In genomic region chr6:139230421-139230840, GRCh38 we compare ENCODE assay signal across 11 cellular contexts.
DNase-seq lines count a peak whose midpoint lies in the region; ATAC-seq, FAIRE-seq and TF ChIP-seq lines count a peak whose summit lies in the region.
"Had no signal": no experiment of that assay in that cellular context is flagged by ENCODE, and none has a peak within 500 bp of the region (broad histone marks: within the 10 kb centered on the region; RNA-seq: fewer than 3 reads in every experiment).

No MANE protein-coding gene starts in this region.

- peak overlapping the region; percentile 93 for H3K27ac ChIP-seq in Karpas-422 (ENCODE audit: low read length)
- H3K27ac ChIP-seq: body of pancreas, neutrophil, upper lobe of left lung had no signal

- CTCF ChIA-PET in HEK293T (lab: Yijun Ruan, JAX) = interaction anchor here (0.8 to 1.3 kb wide), 4 partner anchors 11 to 134 kb away, joined by 4 to 8 read pairs (median 4); no protein-coding TSS in a partner anchor

- WGBS in lower leg skin, 2 donors = 34 to 44% methylated on average over 3 of the region's 3 CpGs

- peak overlapping the region; percentile 51 for H2AFZ ChIP-seq in Karpas-422 (ENCODE audit: low read length)

- FAIRE-seq in frontal cortex (lab: Jason Lieb, UNC) = no peak

- POLR2A ChIA-PET in HEK293T (lab: Yijun Ruan, JAX) = no interaction called here

- H3K4me3 ChIP-seq in Karpas-422 (ENCODE audit: low read length) = peak overlapping the region; percentile 23
- H3K4me3 ChIP-seq in lower leg skin (ENCODE audit: low read depth, poor library complexity, severe bottlenecking) = no peak overlapping the region
- H3K4me3 ChIP-seq: body of pancreas, upper lobe of left lung had no signal

- no peaks in the 10 kb centered on the region; the same call in 1 of the 2 replicates for H3K36me3 ChIP-seq in Karpas-422 (ENCODE audit: insufficient read depth, low read length)
- H3K36me3 ChIP-seq: neutrophil, upper lobe of left lung had no signal

- peak overlapping the region; percentile 57 for H3K9ac ChIP-seq in Karpas-422 (ENCODE audit: low read length)

- H3K4me2 ChIP-seq in Karpas-422 (ENCODE audit: low read depth, low read length, poor library complexity, severe bottlenecking) = peak overlapping the region; percentile 65

- H4K20me1 ChIP-seq in Karpas-422 (ENCODE audit: insufficient read depth, low read depth, low read length) = no peaks in the 10 kb centered on the region

- no peaks in the 10 kb centered on the region for H3K79me2 ChIP-seq in Karpas-422 (ENCODE audit: low read length)

- DNase-seq in DMS153 (lab: John Stamatoyannopoulos, UW) (peak; percentile 61), Karpas-422 (peak; percentile 89), SHP77 (lab: John Stamatoyannopoulos, UW) (peak; percentile 89 to 90), iris pigment epithelial cell (ENCODE audit: low read depth) (peak; percentile 37), lower leg skin (ENCODE audit: low spot score in 2 of 2) (no peak), HEK293T (ENCODE audit: extremely low spot score) (no peak), frontal cortex (ENCODE audit: low spot score in 2 of 2) (no peak)
- DNase-seq: body of pancreas, upper lobe of left lung had no signal

- no peak for ATAC-seq in HG03039 (IDR thresholded peaks at IDR 0.05; ENCODE audit: unreplicated experiment)
- ATAC-seq: body of pancreas had no signal

- H3K9me3 ChIP-seq in Karpas-422 (ENCODE audit: low read length) = peaks cover 5% of the 10 kb centered on the region; the same call in 1 of the 2 replicates
- H3K9me3 ChIP-seq: body of pancreas, neutrophil, upper lobe of left lung had no signal

- intact Hi-C loops in lower leg skin (cut with DNase I; ENCODE audit: low total_unique reads) = no loop called here

- no peak for TF ChIP-seq CTCF in lower leg skin (IDR thresholded peaks at IDR 0.05)

- H3K9me2 ChIP-seq in Karpas-422 (replicated peaks; ENCODE audit: insufficient read depth, low read length) = no peaks in the 10 kb centered on the region

- H3K27me3 ChIP-seq in Karpas-422 (ENCODE audit: low read length) = no peaks in the 10 kb centered on the region
- H3K27me3 ChIP-seq: body of pancreas, neutrophil, upper lobe of left lung had no signal

- TF ChIP-seq POLR2A in lower leg skin (IDR thresholded peaks at IDR 0.05) = no peak

- H3K4me1 ChIP-seq in Karpas-422 (ENCODE audit: low read length) = peaks cover 40% of the 10 kb centered on the region
- H3K4me1 ChIP-seq: body of pancreas, upper lobe of left lung had no signal

TF ChIP-seq in HEK293T, 16 proteins besides CTCF, POLR2A, EP300 and RAD21:
- TF ChIP-seq HDGF (IDR thresholded peaks at IDR 0.05; ENCODE audit: borderline replicate concordance) = no peak
- no peak for TF ChIP-seq LEF1 (IDR thresholded peaks at IDR 0.05; ENCODE audit: borderline replicate concordance)
- no peak for TF ChIP-seq FOXA1 (IDR thresholded peaks at IDR 0.05)
- TF ChIP-seq FOXK2 (IDR thresholded peaks at IDR 0.05) = no peak
- TF ChIP-seq PKNOX1 (IDR thresholded peaks at IDR 0.05) = no peak

Comparison
In these comparisons a context has a peak if more than half of its experiments do, and no peak if none do; other contexts are left out.
1. DNase-seq: peak in DMS153 (single experiment), Karpas-422 (single experiment), SHP77 (2 of 2) and iris pigment epithelial cell (single experiment); none in lower leg skin (0 of 2), HEK293T (single experiment) and frontal cortex (0 of 2).